9 cellular contexts compared by ENCODE assay signal in the genomic region with DNA sequence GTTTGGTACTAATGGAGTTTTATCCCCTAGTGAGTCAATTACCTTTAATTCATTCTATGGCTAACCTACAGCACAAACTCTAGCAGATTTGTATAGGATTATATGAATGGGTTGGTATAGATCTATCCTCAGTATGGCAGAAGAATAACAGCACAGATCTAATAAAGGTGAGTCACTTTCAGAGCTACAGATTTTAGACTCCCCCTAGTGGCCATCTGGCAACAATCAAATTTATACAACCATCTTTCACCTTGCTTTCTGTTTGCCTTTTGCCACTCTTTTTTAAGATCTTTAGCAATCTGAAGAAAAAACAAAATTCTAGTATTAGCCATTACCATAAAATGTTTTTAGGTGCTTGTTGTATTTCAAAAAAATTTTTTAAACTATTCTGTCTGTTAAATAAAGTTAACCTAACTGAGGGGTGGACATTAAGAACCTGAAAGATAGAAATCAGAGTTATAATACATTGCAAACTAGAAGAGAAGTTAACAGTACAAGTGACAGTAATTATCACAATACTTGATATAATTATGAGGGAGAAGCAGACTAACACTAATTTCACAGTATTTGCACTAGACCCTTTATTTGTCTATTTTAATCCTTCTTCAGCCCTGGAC.
DNase-seq lines count a peak whose midpoint lies in the region; ATAC-seq, FAIRE-seq and TF ChIP-seq lines count a peak whose summit lies in the region.
"Had no signal": no experiment of that assay in that cellular context is flagged by ENCODE, and none has a peak within 500 bp of the region (broad histone marks: within the 10 kb centered on the region; RNA-seq: fewer than 3 reads in every experiment).

No MANE protein-coding gene starts in this region.

- TF ChIP-seq EP300 in Ishikawa (IDR thresholded peaks at IDR 0.05; ENCODE audit: borderline replicate concordance): no peak

- no peaks in the 10 kb centered on the region for H3K9me3 Mint-ChIP-seq in memory B cell
- H3K9me3 Mint-ChIP-seq: IgD-negative memory B cell had no signal

- FAIRE-seq in colon (lab: Jason Lieb, UNC): peak; percentile 88

- H3K27ac Mint-ChIP-seq in memory B cell: no peak overlapping the region

- H3K4me3 Mint-ChIP-seq in memory B cell: no peak overlapping the region

- peak; percentile 47 for TF ChIP-seq RAD21 in Ishikawa (IDR thresholded peaks at IDR 0.05; ENCODE audit: low read depth)

- H3K36me3 Mint-ChIP-seq in memory B cell: no peaks in the 10 kb centered on the region
- H3K36me3 Mint-ChIP-seq: IgD-negative memory B cell had no signal

- H3K27me3 Mint-ChIP-seq in memory B cell: no peaks in the 10 kb centered on the region
- H3K27me3 Mint-ChIP-seq: IgD-negative memory B cell had no signal

- peak; percentile 63 for ATAC-seq in GM21526 (IDR thresholded peaks at IDR 0.05; ENCODE audit: low FRiP score, unreplicated experiment)
- ATAC-seq in memory B cell (ENCODE audit: low read depth): peak; percentile 87

- peak; percentile 16 for DNase-seq in stimulated activated CD4-positive, alpha-beta T cell treated with anti-CD3 and anti-CD28 coated beads, Interleukin-2, amount 100 ng/mL, for 4 hours (ENCODE audit: low read depth)
- no peak for DNase-seq in stimulated activated CD4-positive, alpha-beta T cell treated with anti-CD3 and anti-CD28 coated beads, Interleukin-15, amount 100 ng/mL, for 24 hours
- peak; percentile 81 for DNase-seq in RKO (ENCODE audit: low spot score)
- peak in 1 of 2 donors; percentile 59 for DNase-seq in memory B cell (ENCODE audit: low spot score in 2 of 2)
- DNase-seq in NCI-H226: no peak

- H3K4me1 Mint-ChIP-seq in memory B cell: peaks cover 17% of the 10 kb centered on the region

TF ChIP-seq in Ishikawa, 13 proteins besides CTCF, POLR2A, EP300 and RAD21:
- TF ChIP-seq, protein P1, sequence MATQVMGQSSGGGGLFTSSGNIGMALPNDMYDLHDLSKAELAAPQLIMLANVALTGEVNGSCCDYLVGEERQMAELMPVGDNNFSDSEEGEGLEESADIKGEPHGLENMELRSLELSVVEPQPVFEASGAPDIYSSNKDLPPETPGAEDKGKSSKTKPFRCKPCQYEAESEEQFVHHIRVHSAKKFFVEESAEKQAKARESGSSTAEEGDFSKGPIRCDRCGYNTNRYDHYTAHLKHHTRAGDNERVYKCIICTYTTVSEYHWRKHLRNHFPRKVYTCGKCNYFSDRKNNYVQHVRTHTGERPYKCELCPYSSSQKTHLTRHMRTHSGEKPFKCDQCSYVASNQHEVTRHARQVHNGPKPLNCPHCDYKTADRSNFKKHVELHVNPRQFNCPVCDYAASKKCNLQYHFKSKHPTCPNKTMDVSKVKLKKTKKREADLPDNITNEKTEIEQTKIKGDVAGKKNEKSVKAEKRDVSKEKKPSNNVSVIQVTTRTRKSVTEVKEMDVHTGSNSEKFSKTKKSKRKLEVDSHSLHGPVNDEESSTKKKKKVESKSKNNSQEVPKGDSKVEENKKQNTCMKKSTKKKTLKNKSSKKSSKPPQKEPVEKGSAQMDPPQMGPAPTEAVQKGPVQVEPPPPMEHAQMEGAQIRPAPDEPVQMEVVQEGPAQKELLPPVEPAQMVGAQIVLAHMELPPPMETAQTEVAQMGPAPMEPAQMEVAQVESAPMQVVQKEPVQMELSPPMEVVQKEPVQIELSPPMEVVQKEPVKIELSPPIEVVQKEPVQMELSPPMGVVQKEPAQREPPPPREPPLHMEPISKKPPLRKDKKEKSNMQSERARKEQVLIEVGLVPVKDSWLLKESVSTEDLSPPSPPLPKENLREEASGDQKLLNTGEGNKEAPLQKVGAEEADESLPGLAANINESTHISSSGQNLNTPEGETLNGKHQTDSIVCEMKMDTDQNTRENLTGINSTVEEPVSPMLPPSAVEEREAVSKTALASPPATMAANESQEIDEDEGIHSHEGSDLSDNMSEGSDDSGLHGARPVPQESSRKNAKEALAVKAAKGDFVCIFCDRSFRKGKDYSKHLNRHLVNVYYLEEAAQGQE (IDR thresholded peaks at IDR 0.05; ENCODE audit: low read depth): no peak

Comparison
In these comparisons a context has a peak if more than half of its experiments do, and no peak if none do; other contexts are left out.
1. DNase-seq: peak in stimulated activated CD4-positive, alpha-beta T cell treated with anti-CD3 and anti-CD28 coated beads, Interleukin-2, amount 100 ng/mL, for 4 hours (single experiment) and RKO (single experiment); none in stimulated activated CD4-positive, alpha-beta T cell treated with anti-CD3 and anti-CD28 coated beads, Interleukin-15, amount 100 ng/mL, for 24 hours (single experiment) and NCI-H226 (single experiment).